11 cellular contexts compared by ENCODE assay signal in genomic region chr14:74956280-74957072, GRCh38. TPM values are rescaled to one million over a fixed set of nuclear protein-coding genes. Genes with fewer than 3 reads are reported as not detected.
DNase-seq lines count a peak whose midpoint lies in the region; ATAC-seq and TF ChIP-seq lines count a peak whose summit lies in the region.
"Had no signal": no experiment of that assay in that cellular context is flagged by ENCODE, and none has a peak within 500 bp of the region (broad histone marks: within the 10 kb centered on the region; RNA-seq: fewer than 3 reads in every experiment).

No MANE protein-coding gene starts in this region.

- H3K9me3 ChIP-seq in breast epithelium (no peaks in the 10 kb centered on the region), mesodermal cell (ENCODE audit: control insufficient read depth, low read length) (no peaks in the 10 kb centered on the region), tibial artery (no peaks in the 10 kb centered on the region)

- DNase-seq in MCF 10A (ENCODE audit: unreplicated experiment): no peak
- no peak for DNase-seq in breast epithelium (ENCODE audit: low spot score in 2 of 2)
- DNase-seq in activated naive CD8-positive, alpha-beta T cell treated with anti-CD3 and anti-CD28 coated beads, Interleukin-2, amount 10 ng/mL, durations not matched to agents 7 days and 5 days: no peak
- peak in 1 of 2 donors; percentile 65 for DNase-seq in tibial artery
- no peak for DNase-seq in NCI-H1694 (lab: John Stamatoyannopoulos, UW)
- DNase-seq: activated naive CD4-positive, alpha-beta T cell treated with Interleukin-2 at 50 U/mL for 16 hours; cerebellar nuclear complex; MM.1S had no signal

- TF ChIP-seq CTCF in MCF 10A (IDR thresholded peaks at IDR 0.05; ENCODE audit: unreplicated experiment) (no peak), breast epithelium (IDR thresholded peaks at IDR 0.05) (no peak), tibial artery (IDR thresholded peaks at IDR 0.05) (no peak)

- H3K27ac Mint-ChIP-seq in MCF 10A (ENCODE audit: low read depth, unreplicated experiment): no peak overlapping the region
- H3K27ac Mint-ChIP-seq in activated naive CD8-positive, alpha-beta T cell treated with anti-CD3 and anti-CD28 coated beads, Interleukin-2, amount 10 ng/mL, durations not matched to agents 7 days and 5 days: no peak overlapping the region

- H3K4me3 Mint-ChIP-seq in MCF 10A (ENCODE audit: unreplicated experiment): peak overlapping the region; percentile 2
- peak overlapping the region; percentile 24 for H3K4me3 Mint-ChIP-seq in activated naive CD8-positive, alpha-beta T cell treated with anti-CD3 and anti-CD28 coated beads, Interleukin-2, amount 10 ng/mL, durations not matched to agents 7 days and 5 days

- CTCF ChIA-PET in MCF 10A (lab: Yijun Ruan, JAX): interaction anchor here (1.3 kb wide), 1 partner anchor 10 kb away, joined by 4 read pairs; no protein-coding TSS in a partner anchor

- no peaks in the 10 kb centered on the region for H3K36me3 ChIP-seq in breast epithelium
- H3K36me3 ChIP-seq in mesodermal cell (ENCODE audit: control insufficient read depth, insufficient read depth, low read length): peaks cover 9% of the 10 kb centered on the region
- no peaks in the 10 kb centered on the region for H3K36me3 ChIP-seq in tibial artery

- intact Hi-C loops in MCF 10A (cut with micrococcal nuclease) (no loop called here), breast epithelium (cut with DNase I; ENCODE audit: low total_unique reads) (no loop called here), tibial artery (cut with DNase I; ENCODE audit: low total_unique reads) (loop anchor here (10.0 kb wide), 1 partner anchor 108 kb away; the partner anchor contains the start of genes ACYP1 and ZC2HC1C)

- peaks cover 6% of the 10 kb centered on the region for H3K4me1 Mint-ChIP-seq in MCF 10A (ENCODE audit: insufficient read depth, unreplicated experiment)
- H3K4me1 Mint-ChIP-seq in activated naive CD8-positive, alpha-beta T cell treated with anti-CD3 and anti-CD28 coated beads, Interleukin-2, amount 10 ng/mL, durations not matched to agents 7 days and 5 days: peaks cover 2% of the 10 kb centered on the region

- H3K27me3 ChIP-seq in breast epithelium (no peaks in the 10 kb centered on the region), tibial artery (no peaks in the 10 kb centered on the region)

- POLR2A ChIA-PET in MCF 10A (lab: Yijun Ruan, JAX): interaction anchor here (1.2 kb wide), 1 partner anchor 93 kb away, joined by 4 read pairs; no protein-coding TSS in a partner anchor
- POLR2A ChIA-PET in activated naive CD8-positive, alpha-beta T cell treated with anti-CD3 and anti-CD28 coated beads, Interleukin-2, amount 10 ng/mL, durations not matched to agents 7 days and 5 days (lab: Charles Lee): no interaction called here

- H3K27me3 Mint-ChIP-seq in MCF 10A (ENCODE audit: insufficient read depth, unreplicated experiment): no peaks in the 10 kb centered on the region
- peaks cover 26% of the 10 kb centered on the region for H3K27me3 Mint-ChIP-seq in activated naive CD8-positive, alpha-beta T cell treated with anti-CD3 and anti-CD28 coated beads, Interleukin-2, amount 10 ng/mL, durations not matched to agents 7 days and 5 days

- peaks cover 7% of the 10 kb centered on the region for H3K36me3 Mint-ChIP-seq in MCF 10A (ENCODE audit: insufficient read depth, unreplicated experiment)
- H3K36me3 Mint-ChIP-seq in activated naive CD8-positive, alpha-beta T cell treated with anti-CD3 and anti-CD28 coated beads, Interleukin-2, amount 10 ng/mL, durations not matched to agents 7 days and 5 days: no peaks in the 10 kb centered on the region

- H3K4me3 ChIP-seq in breast epithelium: peak overlapping the region in 1 of 3 donors; percentile 77
- peak overlapping the region; percentile 58 for H3K4me3 ChIP-seq in mesodermal cell (ENCODE audit: extremely low read depth, insufficient read depth, low read length, poor library complexity, severe bottlenecking)
- peak overlapping the region in 1 of 2 donors; percentile 69 for H3K4me3 ChIP-seq in tibial artery

- 87% methylated on average over 19 to 21 of the region's 24 CpGs for WGBS in mesodermal cell (ENCODE audit: insufficient coverage in 2 of 2), 2 experiments

- TF ChIP-seq POLR2A in breast epithelium (IDR thresholded peaks at IDR 0.05): no peak

- BruUV-seq in MCF 10A (replicated peaks; lab: Mats Ljungman, UMichigan): no TSS peak

- H3K9me3 Mint-ChIP-seq in MCF 10A (ENCODE audit: unreplicated experiment): no peaks in the 10 kb centered on the region
- H3K9me3 Mint-ChIP-seq in activated naive CD8-positive, alpha-beta T cell treated with anti-CD3 and anti-CD28 coated beads, Interleukin-2, amount 10 ng/mL, durations not matched to agents 7 days and 5 days: no peaks in the 10 kb centered on the region

- H3K27ac ChIP-seq in breast epithelium (peak overlapping the region in 1 of 2 donors; percentile 73), mesodermal cell (ENCODE audit: low read depth, low read length, severe bottlenecking) (peak overlapping the region; percentile 79), tibial artery (peak overlapping the region; percentile 76 to 79)

- ATAC-seq in activated naive CD8-positive, alpha-beta T cell treated with anti-CD3 and anti-CD28 coated beads, Interleukin-2, amount 10 ng/mL, durations not matched to agents 7 days and 5 days (ENCODE audit: low read depth): no peak
- ATAC-seq in HG02678 (IDR thresholded peaks at IDR 0.05; ENCODE audit: unreplicated experiment) (no peak), GM18519 (IDR thresholded peaks at IDR 0.05; ENCODE audit: low FRiP score, unreplicated experiment) (no peak)

- H3K4me1 ChIP-seq in breast epithelium (peaks cover 0 to 6% of the 10 kb centered on the region in 2 donors), mesodermal cell (ENCODE audit: control insufficient read depth, insufficient read depth, low read length, poor library complexity, severe bottlenecking) (peaks cover 26% of the 10 kb centered on the region), tibial artery (peaks cover 0 to 45% (median 39%) of the 10 kb centered on the region in 4 donors)

RNA-seq across cellular contexts. Expression of gene PGF, which starts 1.1 kb away (rescaled TPM):
- total RNA-seq in MCF 10A (2022) (1.3 and 2.1 TPM in 2 replicates), breast epithelium (10 to 100 TPM in 1 of 3 donors, 1 to 10 TPM in 2; 3.7 to 17.9 (median 8.2) TPM)
- under 1 TPM in 1 of 2 experiments, not detected in 1; 0.28 TPM for total RNA-seq in activated naive CD8-positive, alpha-beta T cell treated with anti-CD3 and anti-CD28 coated beads, Interleukin-2, amount 10 ng/mL, durations not matched to agents 7 days and 5 days
- 34.5 TPM for polyA plus RNA-seq in mesodermal cell (2013, experiment 1 of 2)
- 28.1 TPM for polyA plus RNA-seq in mesodermal cell (2013, experiment 2 of 2)

RNA-seq across cellular contexts. Expression of gene RPS6KL1, which starts 33.4 kb away (rescaled TPM):
- 8.8 and 12.3 TPM in 2 replicates for total RNA-seq in MCF 10A (2022)
- total RNA-seq in breast epithelium: 1 to 10 TPM; 2.9 to 5.6 (median 3.3) TPM
- 1 to 10 TPM; 2.6 to 3.9 TPM for total RNA-seq in activated naive CD8-positive, alpha-beta T cell treated with anti-CD3 and anti-CD28 coated beads, Interleukin-2, amount 10 ng/mL, durations not matched to agents 7 days and 5 days
- polyA plus RNA-seq in mesodermal cell (2013, experiment 1 of 2): 4.3 TPM
- polyA plus RNA-seq in mesodermal cell (2013, experiment 2 of 2): 3.6 TPM

RNA-seq across cellular contexts. Expression of gene EIF2B2, which starts 46.2 kb away (rescaled TPM):
- total RNA-seq in MCF 10A (2022) (53.8 and 57.9 TPM in 2 replicates), breast epithelium (10 to 100 TPM; 31.8 to 40.3 (median 36.0) TPM)
- 10 to 100 TPM; 35.4 to 37.2 TPM for total RNA-seq in activated naive CD8-positive, alpha-beta T cell treated with anti-CD3 and anti-CD28 coated beads, Interleukin-2, amount 10 ng/mL, durations not matched to agents 7 days and 5 days
- 68.1 TPM for polyA plus RNA-seq in mesodermal cell (2013, experiment 1 of 2)
- polyA plus RNA-seq in mesodermal cell (2013, experiment 2 of 2): 57.3 TPM
